In the genomic region with DNA sequence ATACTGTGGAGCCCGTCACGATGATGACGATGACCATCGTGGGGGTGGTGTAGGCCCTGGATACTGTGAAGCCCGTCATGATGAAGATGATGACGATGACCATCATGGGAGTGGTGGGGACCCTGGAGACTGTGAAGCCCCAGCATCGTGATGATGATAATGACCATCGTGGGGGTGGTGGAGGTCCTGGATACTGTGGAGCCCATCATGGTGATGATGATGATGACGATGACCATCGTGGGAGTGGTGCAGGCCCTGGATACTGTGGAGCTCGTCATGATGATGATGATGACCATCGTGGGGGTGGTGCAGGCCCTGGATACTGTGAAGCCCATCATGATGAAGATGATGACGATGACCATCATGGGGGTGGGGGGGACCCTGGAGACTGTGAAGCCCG, we compare ENCODE assay signal across 24 cellular contexts.
"Had no signal": no experiment of that assay in that cellular context is flagged by ENCODE, and none has a peak within 500 bp of the region (broad histone marks: within the 10 kb centered on the region; RNA-seq: fewer than 3 reads in every experiment).

No MANE protein-coding gene starts in this region.

- ATAC-seq: effector memory CD8-positive, alpha-beta T cell; esophagus mucosa; foreskin keratinocyte; gastroesophageal sphincter; heart left ventricle; left cardiac atrium; left lung; left ventricle myocardium superior; lower lobe of right lung; naive thymus-derived CD4-positive, alpha-beta T cell had no signal

- DNase-seq: cortex of kidney; effector CD8-positive, alpha-beta T cell; effector memory CD8-positive, alpha-beta T cell; endodermal cell; erythroblast; foreskin keratinocyte; heart left ventricle; hypothalamus; immature natural killer cell; left cardiac atrium; left ventricle myocardium superior; lower lobe of right lung; mesenchymal stem cell; midbrain; naive thymus-derived CD4-positive, alpha-beta T cell had no signal

- H3K9me3 ChIP-seq: left lung, lower lobe of right lung had no signal

- H3K79me2 ChIP-seq: hepatocyte had no signal

- H3K36me3 ChIP-seq: gastroesophageal sphincter, heart left ventricle, left lung, lower lobe of right lung had no signal

- H3K4me2 ChIP-seq: hepatocyte had no signal

- H3K27ac ChIP-seq: epithelial cell of prostate, foreskin keratinocyte, gastroesophageal sphincter, heart left ventricle, hepatocyte, left lung, lower lobe of right lung had no signal

- H3K4me3 ChIP-seq: gastroesophageal sphincter, heart left ventricle, hepatocyte, left lung, lower lobe of right lung had no signal

- FAIRE-seq: colon, endometrium, frontal cortex, keratinocyte had no signal

- H2AFZ ChIP-seq: hepatocyte had no signal

- H3K27me3 ChIP-seq: foreskin keratinocyte, hepatocyte had no signal

- H3K4me1 ChIP-seq: foreskin keratinocyte, gastroesophageal sphincter, heart left ventricle, left lung, lower lobe of right lung had no signal
